ENCODE assay signal across 14 cellular contexts in the genomic region with DNA sequence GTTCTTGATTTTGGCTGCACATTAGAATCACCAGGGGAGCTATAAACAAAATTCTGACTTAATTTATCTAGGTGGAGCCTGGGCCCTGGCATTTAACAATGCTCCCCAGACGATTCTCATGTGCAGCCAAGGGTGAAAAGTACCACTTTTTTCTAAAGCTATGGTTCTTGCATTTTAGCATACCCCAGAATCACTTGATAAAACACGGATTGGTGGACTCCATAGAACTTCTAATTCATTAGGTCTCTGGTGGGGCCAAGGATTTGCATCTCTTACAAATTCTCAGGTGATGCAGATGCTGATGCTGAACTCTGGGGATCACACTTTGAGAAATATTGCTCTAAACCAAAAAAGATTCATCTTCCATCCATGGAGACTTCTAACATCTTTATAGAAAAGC.
A peak's percentile ranks its signal among the peaks of the same experiment; 100 is the strongest.
DNase-seq lines count a peak whose midpoint lies in the region; ATAC-seq and TF ChIP-seq lines count a peak whose summit lies in the region.
"Had no signal": no experiment of that assay in that cellular context is flagged by ENCODE, and none has a peak within 500 bp of the region (broad histone marks: within the 10 kb centered on the region; RNA-seq: fewer than 3 reads in every experiment).

No MANE protein-coding gene starts in this region.

- DNase-seq in DMS 273 (lab: John Stamatoyannopoulos, UW; ENCODE audit: unreplicated experiment) (peak; percentile 67), NCI-H1092 treated with DMSO at 0.1 percent for 48 hours (lab: John Stamatoyannopoulos, UW) (peak; percentile 55), NCI-H2171 treated with DMSO at 0.1 percent for 48 hours (lab: John Stamatoyannopoulos, UW) (peak; percentile 86), GM19238 (ENCODE audit: insufficient read length, low spot score) (no peak), endothelial cell (ENCODE audit: low spot score) (no peak)
- DNase-seq: Caco-2; CD8-positive, alpha-beta memory T cell; EL; HCEC 1CT; HFFc6 had no signal

- no peak overlapping the region for H3K4me3 Mint-ChIP-seq in endothelial cell (ENCODE audit: unreplicated experiment)
- H3K4me3 Mint-ChIP-seq: CD8-positive, alpha-beta memory T cell; HFFc6 had no signal

- H3K27ac ChIP-seq in 22Rv1 = peak overlapping the region; percentile 79
- H3K27ac ChIP-seq: A549 had no signal

- no peaks in the 10 kb centered on the region for H3K36me3 Mint-ChIP-seq in endothelial cell (ENCODE audit: low read depth, unreplicated experiment)

- no peak for ATAC-seq in esophagus mucosa
- ATAC-seq: A549, HepG2 had no signal

- H3K27me3 Mint-ChIP-seq in endothelial cell (ENCODE audit: unreplicated experiment) = no peaks in the 10 kb centered on the region
- H3K27me3 Mint-ChIP-seq: CD8-positive, alpha-beta memory T cell had no signal

- no peaks in the 10 kb centered on the region for H3K9me3 Mint-ChIP-seq in endothelial cell (ENCODE audit: unreplicated experiment)
- H3K9me3 Mint-ChIP-seq: CD8-positive, alpha-beta memory T cell; HFFc6 had no signal

- no peak for TF ChIP-seq CTCF in 22Rv1 (IDR thresholded peaks at IDR 0.05)
- no peak for TF ChIP-seq CTCF in endothelial cell (IDR thresholded peaks at IDR 0.05; ENCODE audit: unreplicated experiment)

- H3K4me1 Mint-ChIP-seq in endothelial cell (ENCODE audit: unreplicated experiment) = peaks cover 11% of the 10 kb centered on the region
- H3K4me1 Mint-ChIP-seq: CD8-positive, alpha-beta memory T cell had no signal

- no peak overlapping the region for H3K27ac Mint-ChIP-seq in endothelial cell (ENCODE audit: unreplicated experiment)
- H3K27ac Mint-ChIP-seq: CD8-positive, alpha-beta memory T cell; HFFc6 had no signal

Comparison
In these comparisons a context has a peak if more than half of its experiments do, and no peak if none do; other contexts are left out.
1. DNase-seq: peak in DMS 273 (single experiment), NCI-H1092 treated with DMSO at 0.1 percent for 48 hours (single experiment) and NCI-H2171 treated with DMSO at 0.1 percent for 48 hours (single experiment); none in GM19238 (single experiment) and endothelial cell (single experiment).